In the genomic region with DNA sequence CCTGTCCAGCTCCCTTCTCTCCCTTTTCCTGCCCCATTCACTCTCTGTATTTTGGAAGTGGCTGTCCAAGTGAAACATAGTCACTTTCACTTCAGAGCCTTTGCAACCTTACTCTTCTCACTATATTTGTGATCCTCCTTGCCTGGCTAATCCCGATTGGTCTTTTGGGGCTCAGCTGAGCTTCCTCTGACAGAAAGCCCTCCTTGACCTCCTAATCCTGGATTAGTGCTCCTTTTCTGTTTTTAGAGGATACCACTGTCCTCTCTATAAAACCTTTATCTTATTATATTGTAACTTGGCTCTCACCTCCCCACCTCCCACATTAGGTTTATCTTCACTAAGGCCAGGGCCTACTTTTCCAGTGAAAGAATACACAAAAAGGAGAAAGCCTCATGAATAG, we compare ENCODE assay signal across 24 cellular contexts.
"Had no signal": no experiment of that assay in that cellular context is flagged by ENCODE, and none has a peak within 500 bp of the region (broad histone marks: within the 10 kb centered on the region; RNA-seq: fewer than 3 reads in every experiment).

No MANE protein-coding gene starts in this region.

- H3K27ac ChIP-seq: esophagus squamous epithelium, heart right ventricle, left lung, ovary, psoas muscle, sigmoid colon, thoracic aorta, tibial nerve, upper lobe of left lung had no signal

- H3K9me3 ChIP-seq: esophagus squamous epithelium, heart right ventricle, left lung, ovary, psoas muscle, sigmoid colon, thoracic aorta, tibial nerve, upper lobe of left lung had no signal

- DNase-seq: cortex of kidney; effector memory CD8-positive, alpha-beta T cell; erythroblast; esophagus squamous epithelium; foreskin melanocyte; glutamatergic neuron; heart right ventricle; hippocampal formation; left cardiac atrium; left lung; mammary epithelial cell; naive thymus-derived CD8-positive, alpha-beta T cell; nucleus accumbens; ovary; posterior cingulate gyrus; psoas muscle; right cardiac atrium; sigmoid colon; stimulated activated CD4-positive, alpha-beta T cell treated with anti-CD3 and anti-CD28 coated beads, Interleukin-4, amount 100 ng/mL, for 4 hours; stimulated activated naive B cell treated with anti-CD40 and anti-IgM and Interleukin-4, amounts not matched to agents 10 μg/mL and 1 μg/mL and 100 μg/mL, for 72 hours; upper lobe of left lung had no signal

- ATAC-seq: effector memory CD8-positive, alpha-beta T cell; heart right ventricle; left lung; naive thymus-derived CD8-positive, alpha-beta T cell; psoas muscle; right cardiac atrium; stimulated activated naive B cell treated with anti-CD40 and anti-IgM and Interleukin-4, amounts not matched to agents 10 μg/mL and 1 μg/mL and 100 μg/mL, for 72 hours had no signal

- H3K36me3 Mint-ChIP-seq: naive thymus-derived CD8-positive, alpha-beta T cell; stimulated activated naive B cell treated with anti-CD40 and anti-IgM and Interleukin-4, amounts not matched to agents 10 μg/mL and 1 μg/mL and 100 μg/mL, for 72 hours had no signal

- H3K4me1 ChIP-seq: heart right ventricle, left lung, psoas muscle, sigmoid colon, tibial nerve, upper lobe of left lung had no signal

- H3K9me3 Mint-ChIP-seq: effector memory CD8-positive, alpha-beta T cell; naive thymus-derived CD8-positive, alpha-beta T cell; stimulated activated naive B cell treated with anti-CD40 and anti-IgM and Interleukin-4, amounts not matched to agents 10 μg/mL and 1 μg/mL and 100 μg/mL, for 72 hours; stimulated activated naive CD8-positive, alpha-beta T cell treated with anti-CD3 and anti-CD28 coated beads, Interleukin-15, Interleukin-2, amounts not matched to agents 100 ng/mL and 50 ng/mL, for 24 hours had no signal

- H3K4me3 ChIP-seq: esophagus squamous epithelium, heart right ventricle, left lung, ovary, psoas muscle, sigmoid colon, thoracic aorta, tibial nerve, upper lobe of left lung had no signal

- H3K36me3 ChIP-seq: esophagus squamous epithelium, heart right ventricle, left lung, ovary, sigmoid colon, thoracic aorta, tibial nerve, upper lobe of left lung had no signal

- H3K4me3 Mint-ChIP-seq: effector memory CD8-positive, alpha-beta T cell; naive thymus-derived CD8-positive, alpha-beta T cell; stimulated activated naive B cell treated with anti-CD40 and anti-IgM and Interleukin-4, amounts not matched to agents 10 μg/mL and 1 μg/mL and 100 μg/mL, for 72 hours; stimulated activated naive CD8-positive, alpha-beta T cell treated with anti-CD3 and anti-CD28 coated beads, Interleukin-15, Interleukin-2, amounts not matched to agents 100 ng/mL and 50 ng/mL, for 24 hours had no signal

- H3K27ac Mint-ChIP-seq: effector memory CD8-positive, alpha-beta T cell; naive thymus-derived CD8-positive, alpha-beta T cell; stimulated activated naive CD8-positive, alpha-beta T cell treated with anti-CD3 and anti-CD28 coated beads, Interleukin-15, Interleukin-2, amounts not matched to agents 100 ng/mL and 50 ng/mL, for 24 hours had no signal

- H3K27me3 ChIP-seq: heart right ventricle, ovary, sigmoid colon, tibial nerve, upper lobe of left lung had no signal
